Comparison of ENCODE assay signal across 21 cellular contexts in the genomic region with DNA sequence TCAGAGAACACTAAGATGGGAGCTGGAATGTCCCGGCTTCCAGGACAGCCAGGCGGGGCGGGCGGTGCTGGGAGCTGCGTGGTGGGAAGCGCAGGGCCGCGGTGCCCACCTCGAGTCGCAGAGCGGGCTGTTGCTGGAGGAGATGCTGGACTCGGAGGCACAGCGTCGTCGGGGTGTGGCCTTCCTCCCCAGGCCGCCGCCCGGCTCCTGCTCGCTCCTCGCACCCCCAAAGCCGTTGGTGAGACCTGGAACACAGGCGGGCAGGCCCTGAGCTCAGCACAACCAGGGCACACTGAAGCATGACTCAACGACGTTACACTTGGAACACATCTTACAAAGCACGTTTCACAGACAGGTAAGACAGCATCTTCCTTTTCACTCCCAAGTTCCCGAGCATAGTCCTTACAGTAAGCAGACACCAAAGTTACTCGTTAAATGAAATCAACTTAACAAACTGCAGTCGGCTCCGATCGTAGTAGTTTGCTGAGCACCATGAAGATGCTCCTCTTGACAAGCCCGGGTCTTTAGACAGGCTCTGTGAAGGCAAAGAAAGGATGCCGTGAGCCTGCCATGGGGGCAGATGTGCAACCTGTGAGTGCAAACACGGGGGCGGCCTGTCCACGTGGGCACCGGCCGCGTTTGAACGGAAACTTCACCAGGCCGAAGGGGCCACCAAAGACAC.
"Had no signal": no experiment of that assay in that cellular context is flagged by ENCODE, and none has a peak within 500 bp of the region (broad histone marks: within the 10 kb centered on the region; RNA-seq: fewer than 3 reads in every experiment).

No MANE protein-coding gene starts in this region.

- H3K9me3 ChIP-seq: body of pancreas, colonic mucosa, gastrocnemius medialis, heart left ventricle, pancreas, testis, upper lobe of left lung had no signal

- ATAC-seq: activated CD8-positive, alpha-beta memory T cell treated with anti-CD3 and anti-CD28 coated beads, Interleukin-2, amount 10 ng/mL, durations not matched to agents 7 days and 5 days; body of pancreas; gastrocnemius medialis; naive thymus-derived CD4-positive, alpha-beta T cell; sciatic nerve; stimulated activated memory B cell treated with anti-CD40 and anti-IgM and Interleukin-4, amounts not matched to agents 10 μg/mL and 1 μg/mL and 100 μg/mL, for 72 hours had no signal

- FAIRE-seq: pancreas had no signal

- H3K4me3 ChIP-seq: body of pancreas, colonic mucosa, gastrocnemius medialis, heart left ventricle, pancreas, smooth muscle cell, testis, upper lobe of left lung had no signal

- H3K4me1 ChIP-seq: body of pancreas, colonic mucosa, pancreas had no signal

- H3K27ac ChIP-seq: body of pancreas, colonic mucosa, gastrocnemius medialis, heart left ventricle, pancreas, testis, upper lobe of left lung, WERI-Rb-1 had no signal

- DNase-seq: activated CD4-positive, alpha-beta memory T cell treated with anti-CD3 and anti-CD28 coated beads for 36 hours; activated CD8-positive, alpha-beta memory T cell treated with anti-CD3 and anti-CD28 coated beads, Interleukin-2, amount 10 ng/mL, durations not matched to agents 7 days and 5 days; activated naive CD4-positive, alpha-beta T cell; activated naive CD8-positive, alpha-beta T cell treated with anti-CD3 and anti-CD28 coated beads, Interleukin-2, amount 10 ng/mL, durations not matched to agents 7 days and 5 days; body of pancreas; caudate nucleus; colonic mucosa; erythroblast; kidney glomerular epithelial cell; mesenchymal stem cell; stimulated activated CD4-positive, alpha-beta T cell treated with anti-CD3 and anti-CD28 coated beads, Interleukin-4, amount 100 ng/mL, for 24 hours; testis; WERI-Rb-1 had no signal

- H3K27me3 ChIP-seq: body of pancreas, colonic mucosa, gastrocnemius medialis, heart left ventricle, pancreas, testis, upper lobe of left lung had no signal
